In genomic region chr10:112821663-112822062, GRCh38 we compare ENCODE assay signal across 2 cellular contexts.
TF ChIP-seq lines count a peak whose summit lies in the region.

No MANE protein-coding gene starts in this region.

TF ChIP-seq in H1, 55 proteins besides CTCF, POLR2A, EP300 and RAD21 (continued from another document):
- TF ChIP-seq ATF2 (IDR thresholded peaks at IDR 0.05; ENCODE audit: low read length) (no peak), FOSL1 (IDR thresholded peaks at IDR 0.05; ENCODE audit: insufficient read depth, low read depth, low read length) (no peak), SAP30 (IDR thresholded peaks at IDR 0.05; ENCODE audit: insufficient read depth, insufficient replicate concordance, low read length) (no peak), EGR1 (IDR thresholded peaks at IDR 0.05; ENCODE audit: borderline replicate concordance, low read depth, low read length) (no peak), JUN (IDR thresholded peaks at IDR 0.05; ENCODE audit: low read depth, low read length) (no peak), SP2 (IDR thresholded peaks at IDR 0.05; ENCODE audit: low read length) (no peak), ZNF274 (IDR thresholded peaks at IDR 0.05; ENCODE audit: borderline replicate concordance, extremely low read depth, low read length) (no peak), TAF1 (IDR thresholded peaks at IDR 0.05; ENCODE audit: low read depth, low read length) (no peak), BACH1 (IDR thresholded peaks at IDR 0.05; ENCODE audit: low read length) (no peak)

TF ChIP-seq in HepG2, 621 proteins besides CTCF, POLR2A, EP300 and RAD21 (continued from another document and continues in another):
- TF ChIP-seq, protein P1, sequence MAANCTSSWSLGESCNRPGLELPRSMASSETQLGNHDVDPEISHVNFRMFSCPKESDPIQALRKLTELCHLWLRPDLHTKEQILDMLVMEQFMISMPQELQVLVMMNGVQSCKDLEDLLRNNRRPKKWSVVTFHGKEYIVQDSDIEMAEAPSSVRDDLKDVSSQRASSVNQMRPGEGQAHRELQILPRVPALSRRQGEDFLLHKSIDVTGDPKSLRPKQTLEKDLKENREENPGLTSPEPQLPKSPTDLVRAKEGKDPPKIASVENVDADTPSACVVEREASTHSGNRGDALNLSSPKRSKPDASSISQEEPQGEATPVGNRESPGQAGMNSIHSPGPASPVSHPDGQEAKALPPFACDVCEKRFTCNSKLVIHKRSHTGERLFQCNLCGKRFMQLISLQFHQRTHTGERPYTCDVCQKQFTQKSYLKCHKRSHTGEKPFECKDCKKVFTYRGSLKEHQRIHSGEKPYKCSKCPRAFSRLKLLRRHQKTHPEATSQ (CRISPR knock-in tag; IDR thresholded peaks at IDR 0.05; ENCODE audit: borderline replicate concordance): no peak
- no peak for TF ChIP-seq SOX6 (IDR thresholded peaks at IDR 0.05)
- TF ChIP-seq SOX6 (CRISPR knock-in tag; IDR thresholded peaks at IDR 0.05): peak; percentile 68
- peak; percentile 26; the same call in 1 of the 2 replicates for TF ChIP-seq HNF4A (CRISPR knock-in tag; IDR thresholded peaks at IDR 0.05)
- TF ChIP-seq SOX5 (CRISPR knock-in tag; IDR thresholded peaks at IDR 0.05; ENCODE audit: borderline replicate concordance): peak; percentile 46; the same call in 1 of the 2 replicates
- no peak for TF ChIP-seq MED8 (CRISPR knock-in tag; IDR thresholded peaks at IDR 0.05; ENCODE audit: insufficient replicate concordance)
- TF ChIP-seq KDM1A (CRISPR knock-in tag; IDR thresholded peaks at IDR 0.05): 0 out of 2 replicates have a peak, but pooled peaks have one; percentile 19
- peak; percentile 60 for TF ChIP-seq FOSL2 (CRISPR knock-in tag; IDR thresholded peaks at IDR 0.05)
- TF ChIP-seq ZMYM4 (CRISPR knock-in tag; IDR thresholded peaks at IDR 0.05): 0 out of 2 replicates have a peak, but pooled peaks have one; percentile 37
- TF ChIP-seq HMG20A (CRISPR knock-in tag; IDR thresholded peaks at IDR 0.05; ENCODE audit: borderline replicate concordance): peak; percentile 40; the same call in 1 of the 2 replicates
- TF ChIP-seq HOMEZ (CRISPR knock-in tag; IDR thresholded peaks at IDR 0.05; ENCODE audit: low read depth): peak; percentile 71
- TF ChIP-seq ZNF317 (CRISPR knock-in tag; IDR thresholded peaks at IDR 0.05): no peak
- peak; percentile 52; the same call in 1 of the 2 replicates for TF ChIP-seq HDAC1 (CRISPR knock-in tag; IDR thresholded peaks at IDR 0.05)
- TF ChIP-seq ZNF761 (CRISPR knock-in tag; conservative IDR thresholded peaks at IDR 0.05): no peak
- 0 out of 2 replicates have a peak, but pooled peaks have one; percentile 30 for TF ChIP-seq KDM2A (CRISPR knock-in tag; IDR thresholded peaks at IDR 0.05; ENCODE audit: borderline replicate concordance, low read depth)
- TF ChIP-seq, protein P2, sequence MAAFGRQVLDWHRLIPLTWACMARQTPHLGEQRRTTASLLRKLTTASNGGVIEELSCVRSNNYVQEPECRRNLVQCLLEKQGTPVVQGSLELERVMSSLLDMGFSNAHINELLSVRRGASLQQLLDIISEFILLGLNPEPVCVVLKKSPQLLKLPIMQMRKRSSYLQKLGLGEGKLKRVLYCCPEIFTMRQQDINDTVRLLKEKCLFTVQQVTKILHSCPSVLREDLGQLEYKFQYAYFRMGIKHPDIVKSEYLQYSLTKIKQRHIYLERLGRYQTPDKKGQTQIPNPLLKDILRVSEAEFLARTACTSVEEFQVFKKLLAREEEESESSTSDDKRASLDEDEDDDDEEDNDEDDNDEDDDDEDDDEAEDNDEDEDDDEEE (CRISPR knock-in tag; IDR thresholded peaks at IDR 0.05): no peak
- TF ChIP-seq NR2F6 (IDR thresholded peaks at IDR 0.05): peak; percentile 74
- peak; percentile 85 for TF ChIP-seq NR2F6 (CRISPR knock-in tag; IDR thresholded peaks at IDR 0.05)
- TF ChIP-seq CHD4 (IDR thresholded peaks at IDR 0.05; ENCODE audit: borderline replicate concordance, low read length): no peak
- TF ChIP-seq ZNF546 (CRISPR knock-in tag; conservative IDR thresholded peaks at IDR 0.05): no peak
- no peak for TF ChIP-seq NFKB2 (CRISPR knock-in tag; IDR thresholded peaks at IDR 0.05; ENCODE audit: borderline replicate concordance)
- TF ChIP-seq UBTF (CRISPR knock-in tag; IDR thresholded peaks at IDR 0.05): peak; percentile 28; the same call in 1 of the 2 replicates
- TF ChIP-seq PHF8 (CRISPR knock-in tag; IDR thresholded peaks at IDR 0.05): no peak
- TF ChIP-seq, protein P3, sequence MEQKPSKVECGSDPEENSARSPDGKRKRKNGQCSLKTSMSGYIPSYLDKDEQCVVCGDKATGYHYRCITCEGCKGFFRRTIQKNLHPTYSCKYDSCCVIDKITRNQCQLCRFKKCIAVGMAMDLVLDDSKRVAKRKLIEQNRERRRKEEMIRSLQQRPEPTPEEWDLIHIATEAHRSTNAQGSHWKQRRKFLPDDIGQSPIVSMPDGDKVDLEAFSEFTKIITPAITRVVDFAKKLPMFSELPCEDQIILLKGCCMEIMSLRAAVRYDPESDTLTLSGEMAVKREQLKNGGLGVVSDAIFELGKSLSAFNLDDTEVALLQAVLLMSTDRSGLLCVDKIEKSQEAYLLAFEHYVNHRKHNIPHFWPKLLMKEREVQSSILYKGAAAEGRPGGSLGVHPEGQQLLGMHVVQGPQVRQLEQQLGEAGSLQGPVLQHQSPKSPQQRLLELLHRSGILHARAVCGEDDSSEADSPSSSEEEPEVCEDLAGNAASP (CRISPR knock-in tag; IDR thresholded peaks at IDR 0.05; ENCODE audit: borderline replicate concordance): peak; percentile 25; the same call in 1 of the 2 replicates
- TF ChIP-seq PPARG (CRISPR knock-in tag; conservative IDR thresholded peaks at IDR 0.05): 0 out of 2 replicates have a peak, but pooled peaks have one; percentile 16
- TF ChIP-seq SALL1 (CRISPR knock-in tag; IDR thresholded peaks at IDR 0.05): peak; percentile 68
- TF ChIP-seq SRF (IDR thresholded peaks at IDR 0.05; ENCODE audit: low read depth, low read length): no peak
- TF ChIP-seq RXRB (CRISPR knock-in tag; IDR thresholded peaks at IDR 0.05; ENCODE audit: borderline replicate concordance): peak; percentile 66; the same call in 1 of the 2 replicates
- TF ChIP-seq BCL6 (CRISPR knock-in tag; IDR thresholded peaks at IDR 0.05): peak; percentile 62
- no peak for TF ChIP-seq ZNF883 (CRISPR knock-in tag; IDR thresholded peaks at IDR 0.05; ENCODE audit: not compliant biosample characterization)
- TF ChIP-seq MBD4 (IDR thresholded peaks at IDR 0.05; ENCODE audit: borderline replicate concordance, low read length): no peak
- peak; percentile 52; the same call in 1 of the 2 replicates for TF ChIP-seq PATZ1 (CRISPR knock-in tag; IDR thresholded peaks at IDR 0.05)
- TF ChIP-seq ZNF207 (IDR thresholded peaks at IDR 0.05; ENCODE audit: borderline replicate concordance): no peak
- TF ChIP-seq ZBTB20 (CRISPR knock-in tag; IDR thresholded peaks at IDR 0.05; ENCODE audit: borderline replicate concordance, low read depth): no peak
- TF ChIP-seq KAT2B (IDR thresholded peaks at IDR 0.05; ENCODE audit: borderline replicate concordance, low read depth, low read length): no peak
- TF ChIP-seq HDAC2 (CRISPR knock-in tag; IDR thresholded peaks at IDR 0.05): peak; percentile 33; the same call in 1 of the 2 replicates
- peak; percentile 90 for TF ChIP-seq ZNF687 (CRISPR knock-in tag; IDR thresholded peaks at IDR 0.05)
- TF ChIP-seq ELF1 (CRISPR knock-in tag; IDR thresholded peaks at IDR 0.05): 0 out of 2 replicates have a peak, but pooled peaks have one; percentile 32
- TF ChIP-seq FOXA3 (CRISPR knock-in tag; IDR thresholded peaks at IDR 0.05): 0 out of 2 replicates have a peak, but pooled peaks have one; percentile 16
- TF ChIP-seq ZC3H13 (CRISPR knock-in tag; IDR thresholded peaks at IDR 0.05): no peak
- peak; percentile 92 for TF ChIP-seq TBX2 (CRISPR knock-in tag; IDR thresholded peaks at IDR 0.05; ENCODE audit: borderline replicate concordance)
- no peak for TF ChIP-seq SIN3A (IDR thresholded peaks at IDR 0.05; ENCODE audit: borderline replicate concordance, low read depth, low read length)
- TF ChIP-seq ETV5 (CRISPR knock-in tag; IDR thresholded peaks at IDR 0.05; ENCODE audit: borderline replicate concordance): peak; percentile 77
- no peak for TF ChIP-seq TCF7L2 (IDR thresholded peaks at IDR 0.05; ENCODE audit: low read depth, low read length)
- no peak for TF ChIP-seq SNRNP70 (IDR thresholded peaks at IDR 0.05; ENCODE audit: low read depth, low read length)
- TF ChIP-seq, protein P4, sequence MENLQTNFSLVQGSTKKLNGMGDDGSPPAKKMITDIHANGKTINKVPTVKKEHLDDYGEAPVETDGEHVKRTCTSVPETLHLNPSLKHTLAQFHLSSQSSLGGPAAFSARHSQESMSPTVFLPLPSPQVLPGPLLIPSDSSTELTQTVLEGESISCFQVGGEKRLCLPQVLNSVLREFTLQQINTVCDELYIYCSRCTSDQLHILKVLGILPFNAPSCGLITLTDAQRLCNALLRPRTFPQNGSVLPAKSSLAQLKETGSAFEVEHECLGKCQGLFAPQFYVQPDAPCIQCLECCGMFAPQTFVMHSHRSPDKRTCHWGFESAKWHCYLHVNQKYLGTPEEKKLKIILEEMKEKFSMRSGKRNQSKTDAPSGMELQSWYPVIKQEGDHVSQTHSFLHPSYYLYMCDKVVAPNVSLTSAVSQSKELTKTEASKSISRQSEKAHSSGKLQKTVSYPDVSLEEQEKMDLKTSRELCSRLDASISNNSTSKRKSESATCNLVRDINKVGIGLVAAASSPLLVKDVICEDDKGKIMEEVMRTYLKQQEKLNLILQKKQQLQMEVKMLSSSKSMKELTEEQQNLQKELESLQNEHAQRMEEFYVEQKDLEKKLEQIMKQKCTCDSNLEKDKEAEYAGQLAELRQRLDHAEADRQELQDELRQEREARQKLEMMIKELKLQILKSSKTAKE (CRISPR knock-in tag; IDR thresholded peaks at IDR 0.05; ENCODE audit: borderline replicate concordance): peak; percentile 61; the same call in 1 of the 2 replicates
